In genomic region chr17:77796201-77796860, GRCh38 we compare ENCODE assay signal across 16 cellular contexts.
DNase-seq lines count a peak whose midpoint lies in the region; ATAC-seq and TF ChIP-seq lines count a peak whose summit lies in the region.
"Had no signal": no experiment of that assay in that cellular context is flagged by ENCODE, and none has a peak within 500 bp of the region (broad histone marks: within the 10 kb centered on the region; RNA-seq: fewer than 3 reads in every experiment).

No MANE protein-coding gene starts in this region.

- no peak overlapping the region for H3K9ac ChIP-seq in adipocyte (ENCODE audit: low read length)

- peaks cover 8% of the 10 kb centered on the region for H3K4me1 Mint-ChIP-seq in glutamatergic neuron (ENCODE audit: low read depth, unreplicated experiment)

- no peaks in the 10 kb centered on the region for H3K9me3 Mint-ChIP-seq in glutamatergic neuron (ENCODE audit: unreplicated experiment)

- DNase-seq in GM03348 (ENCODE audit: low spot score) (peak; percentile 87), adipocyte (ENCODE audit: low read depth) (peak; percentile 51), glutamatergic neuron (peak; percentile 7), stromal cell of bone marrow (ENCODE audit: low read depth) (peak; percentile 31), thyroid gland (no peak)
- DNase-seq in activated T-cell treated with anti-CD3 and anti-CD28 coated beads, Interleukin-2, amount 50 U/mL, for 48 hours = no peak
- DNase-seq: activated CD4-positive, alpha-beta T cell treated with anti-CD3 and anti-CD28 coated beads for 4 hours; activated naive CD4-positive, alpha-beta T cell; body of pancreas; midbrain; PC-9; right lobe of liver had no signal

- H3K4me1 ChIP-seq in adipocyte (ENCODE audit: control insufficient read depth, insufficient read depth, low read length) (peaks cover 4% of the 10 kb centered on the region), thyroid gland (no peaks in the 10 kb centered on the region)
- H3K4me1 ChIP-seq: body of pancreas, right lobe of liver had no signal

- H3K36me3 ChIP-seq in adipocyte (ENCODE audit: control insufficient read depth, insufficient read depth, low read length, severe bottlenecking) (no peaks in the 10 kb centered on the region), thyroid gland (no peaks in the 10 kb centered on the region)
- H3K36me3 ChIP-seq: neutrophil, right lobe of liver had no signal

- no peak for ATAC-seq in GM21390 (IDR thresholded peaks at IDR 0.05; ENCODE audit: unreplicated experiment)
- no peak for ATAC-seq in HG03196 (IDR thresholded peaks at IDR 0.05; ENCODE audit: unreplicated experiment)
- ATAC-seq: body of pancreas, right lobe of liver had no signal

- TF ChIP-seq POLR2A in thyroid gland (IDR thresholded peaks at IDR 0.05) = no peak

- intact Hi-C loops in thyroid gland (cut with DNase I) = no loop called here

- H3K4me3 ChIP-seq in adipocyte (ENCODE audit: low read length) (no peak overlapping the region), thyroid gland (replicated peaks in 1 of 3) (no peak overlapping the region)
- H3K4me3 ChIP-seq: body of pancreas, PC-9, right lobe of liver, SK-N-MC had no signal

- no peak overlapping the region for H3K4me3 Mint-ChIP-seq in glutamatergic neuron (ENCODE audit: unreplicated experiment)

- H3K9me3 ChIP-seq in adipocyte (ENCODE audit: control insufficient read depth, low read length) (no peaks in the 10 kb centered on the region), thyroid gland (no peaks in the 10 kb centered on the region)
- H3K9me3 ChIP-seq: body of pancreas, neutrophil, right lobe of liver had no signal

- TF ChIP-seq CTCF in glutamatergic neuron (IDR thresholded peaks at IDR 0.05; ENCODE audit: partially characterized antibody, unreplicated experiment) (no peak), thyroid gland (IDR thresholded peaks at IDR 0.05) (no peak)

- no peak overlapping the region for H3K27ac ChIP-seq in thyroid gland
- H3K27ac ChIP-seq: body of pancreas, neutrophil, PC-9, right lobe of liver, SK-N-MC had no signal

- H3K27me3 Mint-ChIP-seq in glutamatergic neuron (ENCODE audit: unreplicated experiment) = peaks cover 3% of the 10 kb centered on the region

- 78 to 92% methylated on average over 7 to 9 of the region's 9 CpGs for WGBS in thyroid gland, 2 donors

- H3K36me3 Mint-ChIP-seq in glutamatergic neuron (ENCODE audit: unreplicated experiment) = no peaks in the 10 kb centered on the region

- H3K27ac Mint-ChIP-seq in glutamatergic neuron (ENCODE audit: unreplicated experiment) = no peak overlapping the region

- H3K27me3 ChIP-seq in adipocyte (replicated peaks; ENCODE audit: control insufficient read depth, insufficient read depth, low read length) = peaks cover 12% of the 10 kb centered on the region
- no peaks in the 10 kb centered on the region for H3K27me3 ChIP-seq in thyroid gland
- H3K27me3 ChIP-seq: right lobe of liver had no signal

Comparison
In these comparisons a context has a peak if more than half of its experiments do, and no peak if none do; other contexts are left out.
1. DNase-seq: peak in GM03348 (single experiment), adipocyte (single experiment), glutamatergic neuron (single experiment) and stromal cell of bone marrow (single experiment); none in thyroid gland (0 of 2) and activated T-cell treated with anti-CD3 and anti-CD28 coated beads, Interleukin-2, amount 50 U/mL, for 48 hours (0 of 2).